Comparison of ENCODE assay signal across 26 cellular contexts in genomic region chr5:59027145-59027907, GRCh38.
"Had no signal": no experiment of that assay in that cellular context is flagged by ENCODE, and none has a peak within 500 bp of the region (broad histone marks: within the 10 kb centered on the region; RNA-seq: fewer than 3 reads in every experiment).

No MANE protein-coding gene starts in this region.

- H3K27ac Mint-ChIP-seq: activated CD4-positive, alpha-beta memory T cell treated with anti-CD3 and anti-CD28 coated beads for 36 hours; activated naive CD4-positive, alpha-beta T cell treated with anti-CD3 and anti-CD28 coated beads, Interleukin-2, amount 10 ng/mL, durations not matched to agents 7 days and 5 days; activated naive CD8-positive, alpha-beta T cell treated with anti-CD3 and anti-CD28 coated beads for 36 hours; activated T-helper 2 cell treated with anti-CD3 and anti-CD28 coated beads, Interferon-gamma antibody, Interleukin-2, Interleukin-4, amounts not matched to agents 10 μg/mL and 5 μg/mL and 100 μg/mL, durations not matched to agents 14 hours and 24 hours and 36 hours; WTC11 had no signal

- H3K9me3 ChIP-seq: ascending aorta, body of pancreas, SJSA1 had no signal

- ATAC-seq: activated T-cell treated with anti-CD3 and anti-CD28 coated beads, Interleukin-2, amount 50 U/mL, for 4 hours; body of pancreas; K562; PC-3; SK-N-SH treated with all-trans-retinoic acid at 6 μM for 48 hours; WTC11 had no signal

- DNase-seq: activated CD4-positive, alpha-beta memory T cell treated with anti-CD3 and anti-CD28 coated beads for 36 hours; activated CD4-positive, alpha-beta T cell treated with anti-CD3 and anti-CD28 coated beads, Interleukin-2, amount 10 ng/mL, durations not matched to agents 24 days and 14 days; activated CD4-positive, CD25-positive, alpha-beta regulatory T cell treated with anti-CD3 and anti-CD28 coated beads, Interleukin-2, amount 50 U/mL, for 72 hours; activated CD8-positive, alpha-beta memory T cell treated with anti-CD3 and anti-CD28 coated beads for 24 hours; activated gamma-delta T cell treated with Interleukin-2 at 50 U/mL for 16 hours; activated naive CD4-positive, alpha-beta T cell treated with anti-CD3 and anti-CD28 coated beads, Interleukin-2, amount 10 ng/mL, durations not matched to agents 7 days and 5 days; activated naive CD8-positive, alpha-beta T cell treated with anti-CD3 and anti-CD28 coated beads for 36 hours; activated T-cell treated with anti-CD3 and anti-CD28 coated beads, Interleukin-2, amount 50 U/mL, for 4 hours; body of pancreas; central memory CD4-positive, alpha-beta T cell; Karpas-422; NCI-H1048; NCI-H1930; NCI-H510A treated with DMSO at 0.1 percent for 48 hours; NCI-H69; PC-3; SHP77; SW 1271; T-helper 9 cell had no signal

- H3K36me3 ChIP-seq: ascending aorta, SJSA1 had no signal

- H3K4me3 ChIP-seq: ascending aorta, body of pancreas, K562, SJSA1 had no signal

- H3K27me3 Mint-ChIP-seq: activated CD4-positive, alpha-beta memory T cell treated with anti-CD3 and anti-CD28 coated beads for 36 hours; activated CD4-positive, alpha-beta T cell treated with anti-CD3 and anti-CD28 coated beads, Interleukin-2, amount 10 ng/mL, durations not matched to agents 24 days and 14 days; activated naive CD4-positive, alpha-beta T cell treated with anti-CD3 and anti-CD28 coated beads, Interleukin-2, amount 10 ng/mL, durations not matched to agents 7 days and 5 days; activated naive CD8-positive, alpha-beta T cell treated with anti-CD3 and anti-CD28 coated beads for 36 hours had no signal

- H3K27ac ChIP-seq: ascending aorta, body of pancreas, SJSA1 had no signal

- H3K4me1 ChIP-seq: ascending aorta, body of pancreas, SJSA1 had no signal

- H3K4me1 Mint-ChIP-seq: WTC11 had no signal

- H3K4me3 Mint-ChIP-seq: activated CD4-positive, alpha-beta memory T cell treated with anti-CD3 and anti-CD28 coated beads for 36 hours; activated CD4-positive, alpha-beta T cell treated with anti-CD3 and anti-CD28 coated beads, Interleukin-2, amount 10 ng/mL, durations not matched to agents 24 days and 14 days; activated naive CD4-positive, alpha-beta T cell treated with anti-CD3 and anti-CD28 coated beads, Interleukin-2, amount 10 ng/mL, durations not matched to agents 7 days and 5 days; activated naive CD8-positive, alpha-beta T cell treated with anti-CD3 and anti-CD28 coated beads for 36 hours; activated T-cell treated with anti-CD3 and anti-CD28 coated beads, Interleukin-2, amount 50 U/mL, for 4 hours; T-helper 1 cell treated with Interleukin-12 subunit alpha and Interleukin-12 subunit beta and Interleukin-4 antibody, amounts not matched to agents 30 μg/mL and 1 μg/mL, for 36 hours; WTC11 had no signal

- H3K27me3 ChIP-seq: ascending aorta, body of pancreas, SJSA1 had no signal

- H3K9me3 Mint-ChIP-seq: activated CD4-positive, alpha-beta memory T cell treated with anti-CD3 and anti-CD28 coated beads for 36 hours; activated T-cell treated with anti-CD3 and anti-CD28 coated beads, Interleukin-2, amount 50 U/mL, for 4 hours had no signal
